In the genomic region with DNA sequence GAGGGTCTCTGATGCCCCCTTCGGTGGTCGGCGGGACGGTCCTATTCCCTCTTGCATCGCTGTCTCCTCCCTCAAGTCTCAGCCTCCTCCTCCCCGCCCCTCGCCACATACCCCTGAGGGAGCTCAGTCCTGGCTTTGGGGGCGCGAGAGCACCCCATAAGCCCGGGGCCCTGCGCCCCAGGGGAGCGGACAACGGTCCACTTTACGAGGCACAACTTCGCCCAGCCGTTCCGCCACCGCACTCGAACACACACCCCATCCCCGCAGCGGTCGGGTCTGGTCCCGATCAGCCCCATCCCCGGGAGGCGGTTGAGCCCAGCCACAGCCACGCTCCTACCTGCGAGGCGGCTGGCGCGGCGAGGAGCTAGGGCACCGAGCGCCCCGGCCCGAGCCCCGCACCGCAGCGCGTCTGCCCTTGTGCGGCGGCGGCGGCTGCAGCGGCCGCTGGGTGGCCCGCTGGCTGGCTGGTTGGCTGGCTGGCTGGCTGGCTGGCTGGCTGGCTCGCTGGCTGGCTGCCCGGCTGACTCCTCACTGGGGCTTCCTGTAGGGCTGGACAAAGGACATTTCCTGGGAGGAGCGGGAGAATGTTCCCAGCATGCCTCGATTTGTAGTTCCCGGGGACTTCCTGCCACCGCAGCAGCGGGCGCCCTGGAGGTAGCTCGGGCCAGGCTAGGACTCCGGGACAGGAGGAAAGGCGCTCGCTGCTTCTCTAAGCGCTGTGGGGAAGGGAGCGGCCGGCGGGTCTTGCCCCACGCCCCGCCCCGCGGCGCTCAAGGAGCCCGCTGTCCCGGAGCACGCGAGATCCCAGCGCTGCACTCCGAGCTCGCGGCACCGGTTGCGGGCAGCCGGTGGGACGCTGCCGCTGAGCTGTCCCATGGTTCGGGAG, we compare ENCODE assay signal across 1 cellular context.
A peak's percentile ranks its signal among the peaks of the same experiment; 100 is the strongest.
TF ChIP-seq lines count a peak whose summit lies in the region.

Gene ZNF697 (minus strand): TSS at position 533 of the 886 bp plus-strand sequence. CDS start 22,166 bp downstream, outside the sequence.

TF ChIP-seq in HEK293, 187 proteins besides CTCF, POLR2A, EP300 and RAD21 (continued from another document and continues in another):
- TF ChIP-seq, protein P1, sequence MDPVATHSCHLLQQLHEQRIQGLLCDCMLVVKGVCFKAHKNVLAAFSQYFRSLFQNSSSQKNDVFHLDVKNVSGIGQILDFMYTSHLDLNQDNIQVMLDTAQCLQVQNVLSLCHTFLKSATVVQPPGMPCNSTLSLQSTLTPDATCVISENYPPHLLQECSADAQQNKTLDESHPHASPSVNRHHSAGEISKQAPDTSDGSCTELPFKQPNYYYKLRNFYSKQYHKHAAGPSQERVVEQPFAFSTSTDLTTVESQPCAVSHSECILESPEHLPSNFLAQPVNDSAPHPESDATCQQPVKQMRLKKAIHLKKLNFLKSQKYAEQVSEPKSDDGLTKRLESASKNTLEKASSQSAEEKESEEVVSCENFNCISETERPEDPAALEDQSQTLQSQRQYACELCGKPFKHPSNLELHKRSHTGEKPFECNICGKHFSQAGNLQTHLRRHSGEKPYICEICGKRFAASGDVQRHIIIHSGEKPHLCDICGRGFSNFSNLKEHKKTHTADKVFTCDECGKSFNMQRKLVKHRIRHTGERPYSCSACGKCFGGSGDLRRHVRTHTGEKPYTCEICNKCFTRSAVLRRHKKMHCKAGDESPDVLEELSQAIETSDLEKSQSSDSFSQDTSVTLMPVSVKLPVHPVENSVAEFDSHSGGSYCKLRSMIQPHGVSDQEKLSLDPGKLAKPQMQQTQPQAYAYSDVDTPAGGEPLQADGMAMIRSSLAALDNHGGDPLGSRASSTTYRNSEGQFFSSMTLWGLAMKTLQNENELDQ (tag by site-specific recombination; IDR thresholded peaks at IDR 0.05; ENCODE audit: low read depth): no peak
- TF ChIP-seq ZNF121 (tag by site-specific recombination; IDR thresholded peaks at IDR 0.05) (peak; percentile 91), ZNF19 (tag by site-specific recombination; IDR thresholded peaks at IDR 0.05; ENCODE audit: low read depth) (no peak), PRDM1 (tag by site-specific recombination; IDR thresholded peaks at IDR 0.05) (no peak), ZNF175 (tag by site-specific recombination; IDR thresholded peaks at IDR 0.05) (no peak), ZNF426 (tag by site-specific recombination; IDR thresholded peaks at IDR 0.05) (no peak), MEIS1 (CRISPR knock-in tag; IDR thresholded peaks at IDR 0.05; ENCODE audit: borderline replicate concordance) (peak; percentile 55; the same call in 1 of the 2 replicates), ZNF37A (tag by site-specific recombination; IDR thresholded peaks at IDR 0.05) (no peak), ZNF561 (tag by site-specific recombination; IDR thresholded peaks at IDR 0.05; ENCODE audit: borderline replicate concordance) (peak; percentile 26; the same call in 1 of the 2 replicates), ZNF777 (tag by site-specific recombination; IDR thresholded peaks at IDR 0.05; ENCODE audit: borderline replicate concordance) (no peak), ZNF155 (tag by site-specific recombination; IDR thresholded peaks at IDR 0.05) (no peak), HIC1 (tag by site-specific recombination; IDR thresholded peaks at IDR 0.05) (peak; percentile 68), ZNF24 (tag by site-specific recombination; IDR thresholded peaks at IDR 0.05) (no peak), ZBTB7A (tag by site-specific recombination; IDR thresholded peaks at IDR 0.05; ENCODE audit: low read depth) (no peak; the same call in 1 of the 2 replicates), ZFP41 (tag by site-specific recombination; IDR thresholded peaks at IDR 0.05; ENCODE audit: borderline replicate concordance) (no peak), ZNF311 (tag by site-specific recombination; IDR thresholded peaks at IDR 0.05; ENCODE audit: borderline replicate concordance) (no peak), ZNF223 (tag by site-specific recombination; IDR thresholded peaks at IDR 0.05) (no peak), PRDM6 (tag by site-specific recombination; IDR thresholded peaks at IDR 0.05) (no peak), ZNF624 (tag by site-specific recombination; IDR thresholded peaks at IDR 0.05) (no peak), ZNF214 (tag by site-specific recombination; IDR thresholded peaks at IDR 0.05; ENCODE audit: borderline replicate concordance) (no peak), KLF16 (tag by site-specific recombination; IDR thresholded peaks at IDR 0.05) (no peak), ZNF140 (tag by site-specific recombination; IDR thresholded peaks at IDR 0.05) (no peak), GFI1B (tag by site-specific recombination; IDR thresholded peaks at IDR 0.05) (no peak), ZNF169 (tag by site-specific recombination; IDR thresholded peaks at IDR 0.05) (no peak), ZNF10 (tag by site-specific recombination; IDR thresholded peaks at IDR 0.05) (0 out of 2 replicates have a peak, but pooled peaks have one; percentile 12), ZBTB48 (tag by site-specific recombination; IDR thresholded peaks at IDR 0.05) (peak; percentile 75; the same call in 1 of the 2 replicates), ZNF658 (tag by site-specific recombination; IDR thresholded peaks at IDR 0.05) (no peak), GLI2 (tag by site-specific recombination; IDR thresholded peaks at IDR 0.05; ENCODE audit: borderline replicate concordance, low read depth) (no peak), ZNF544 (tag by site-specific recombination; IDR thresholded peaks at IDR 0.05) (no peak), ZBTB6 (tag by site-specific recombination; IDR thresholded peaks at IDR 0.05) (no peak; the same call in 1 of the 2 replicates), MYNN (tag by site-specific recombination; IDR thresholded peaks at IDR 0.05; ENCODE audit: borderline replicate concordance) (no peak), ZNF585B (tag by site-specific recombination; IDR thresholded peaks at IDR 0.05) (no peak), REPIN1 (tag by site-specific recombination; IDR thresholded peaks at IDR 0.05; ENCODE audit: low read depth) (no peak), ZSCAN5A (tag by site-specific recombination; IDR thresholded peaks at IDR 0.05) (no peak)
- TF ChIP-seq, protein P2, sequence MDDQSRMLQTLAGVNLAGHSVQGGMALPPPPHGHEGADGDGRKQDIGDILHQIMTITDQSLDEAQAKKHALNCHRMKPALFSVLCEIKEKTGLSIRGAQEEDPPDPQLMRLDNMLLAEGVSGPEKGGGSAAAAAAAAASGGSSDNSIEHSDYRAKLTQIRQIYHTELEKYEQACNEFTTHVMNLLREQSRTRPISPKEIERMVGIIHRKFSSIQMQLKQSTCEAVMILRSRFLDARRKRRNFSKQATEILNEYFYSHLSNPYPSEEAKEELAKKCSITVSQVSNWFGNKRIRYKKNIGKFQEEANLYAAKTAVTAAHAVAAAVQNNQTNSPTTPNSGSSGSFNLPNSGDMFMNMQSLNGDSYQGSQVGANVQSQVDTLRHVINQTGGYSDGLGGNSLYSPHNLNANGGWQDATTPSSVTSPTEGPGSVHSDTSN (CRISPR knock-in tag; IDR thresholded peaks at IDR 0.05): peak; percentile 90
- TF ChIP-seq, protein P3, sequence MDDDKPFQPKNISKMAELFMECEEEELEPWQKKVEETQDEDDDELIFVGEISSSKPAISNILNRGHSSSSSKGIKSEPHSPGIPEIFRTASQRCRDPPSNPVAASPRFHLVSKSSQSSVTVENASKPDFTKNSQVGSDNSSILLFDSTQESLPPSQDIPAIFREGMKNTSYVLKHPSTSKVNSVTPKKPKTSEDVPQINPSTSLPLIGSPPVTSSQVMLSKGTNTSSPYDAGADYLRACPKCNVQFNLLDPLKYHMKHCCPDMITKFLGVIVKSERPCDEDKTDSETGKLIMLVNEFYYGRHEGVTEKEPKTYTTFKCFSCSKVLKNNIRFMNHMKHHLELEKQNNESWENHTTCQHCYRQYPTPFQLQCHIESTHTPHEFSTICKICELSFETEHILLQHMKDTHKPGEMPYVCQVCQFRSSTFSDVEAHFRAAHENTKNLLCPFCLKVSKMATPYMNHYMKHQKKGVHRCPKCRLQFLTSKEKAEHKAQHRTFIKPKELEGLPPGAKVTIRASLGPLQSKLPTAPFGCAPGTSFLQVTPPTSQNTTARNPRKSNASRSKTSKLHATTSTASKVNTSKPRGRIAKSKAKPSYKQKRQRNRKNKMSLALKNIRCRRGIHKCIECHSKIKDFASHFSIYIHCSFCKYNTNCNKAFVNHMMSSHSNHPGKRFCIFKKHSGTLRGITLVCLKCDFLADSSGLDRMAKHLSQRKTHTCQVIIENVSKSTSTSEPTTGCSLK (tag by site-specific recombination; IDR thresholded peaks at IDR 0.05): no peak
- TF ChIP-seq, protein P4, sequence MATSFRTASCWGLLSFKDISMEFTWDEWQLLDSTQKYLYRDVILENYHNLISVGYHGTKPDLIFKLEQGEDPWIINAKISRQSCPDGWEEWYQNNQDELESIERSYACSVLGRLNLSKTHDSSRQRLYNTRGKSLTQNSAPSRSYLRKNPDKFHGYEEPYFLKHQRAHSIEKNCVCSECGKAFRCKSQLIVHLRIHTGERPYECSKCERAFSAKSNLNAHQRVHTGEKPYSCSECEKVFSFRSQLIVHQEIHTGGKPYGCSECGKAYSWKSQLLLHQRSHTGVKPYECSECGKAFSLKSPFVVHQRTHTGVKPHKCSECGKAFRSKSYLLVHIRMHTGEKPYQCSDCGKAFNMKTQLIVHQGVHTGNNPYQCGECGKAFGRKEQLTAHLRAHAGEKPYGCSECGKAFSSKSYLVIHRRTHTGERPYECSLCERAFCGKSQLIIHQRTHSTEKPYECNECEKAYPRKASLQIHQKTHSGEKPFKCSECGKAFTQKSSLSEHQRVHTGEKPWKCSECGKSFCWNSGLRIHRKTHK (tag by site-specific recombination; IDR thresholded peaks at IDR 0.05): no peak
- TF ChIP-seq, protein P5, sequence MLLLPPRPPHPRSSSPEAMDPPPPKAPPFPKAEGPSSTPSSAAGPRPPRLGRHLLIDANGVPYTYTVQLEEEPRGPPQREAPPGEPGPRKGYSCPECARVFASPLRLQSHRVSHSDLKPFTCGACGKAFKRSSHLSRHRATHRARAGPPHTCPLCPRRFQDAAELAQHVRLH (tag by site-specific recombination; IDR thresholded peaks at IDR 0.05): no peak
- TF ChIP-seq, protein P6, sequence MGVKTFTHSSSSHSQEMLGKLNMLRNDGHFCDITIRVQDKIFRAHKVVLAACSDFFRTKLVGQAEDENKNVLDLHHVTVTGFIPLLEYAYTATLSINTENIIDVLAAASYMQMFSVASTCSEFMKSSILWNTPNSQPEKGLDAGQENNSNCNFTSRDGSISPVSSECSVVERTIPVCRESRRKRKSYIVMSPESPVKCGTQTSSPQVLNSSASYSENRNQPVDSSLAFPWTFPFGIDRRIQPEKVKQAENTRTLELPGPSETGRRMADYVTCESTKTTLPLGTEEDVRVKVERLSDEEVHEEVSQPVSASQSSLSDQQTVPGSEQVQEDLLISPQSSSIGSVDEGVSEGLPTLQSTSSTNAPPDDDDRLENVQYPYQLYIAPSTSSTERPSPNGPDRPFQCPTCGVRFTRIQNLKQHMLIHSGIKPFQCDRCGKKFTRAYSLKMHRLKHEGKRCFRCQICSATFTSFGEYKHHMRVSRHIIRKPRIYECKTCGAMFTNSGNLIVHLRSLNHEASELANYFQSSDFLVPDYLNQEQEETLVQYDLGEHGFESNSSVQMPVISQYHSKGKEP (tag by site-specific recombination; IDR thresholded peaks at IDR 0.05): peak; percentile 62; the same call in 1 of the 2 replicates
- TF ChIP-seq, protein P7, sequence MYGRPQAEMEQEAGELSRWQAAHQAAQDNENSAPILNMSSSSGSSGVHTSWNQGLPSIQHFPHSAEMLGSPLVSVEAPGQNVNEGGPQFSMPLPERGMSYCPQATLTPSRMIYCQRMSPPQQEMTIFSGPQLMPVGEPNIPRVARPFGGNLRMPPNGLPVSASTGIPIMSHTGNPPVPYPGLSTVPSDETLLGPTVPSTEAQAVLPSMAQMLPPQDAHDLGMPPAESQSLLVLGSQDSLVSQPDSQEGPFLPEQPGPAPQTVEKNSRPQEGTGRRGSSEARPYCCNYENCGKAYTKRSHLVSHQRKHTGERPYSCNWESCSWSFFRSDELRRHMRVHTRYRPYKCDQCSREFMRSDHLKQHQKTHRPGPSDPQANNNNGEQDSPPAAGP (tag by site-specific recombination; IDR thresholded peaks at IDR 0.05): no peak; the same call in 1 of the 2 replicates
